In genomic region chr6:89834884-89835792, GRCh38 we compare ENCODE assay signal across 9 cellular contexts. TPM values are rescaled to one million over a fixed set of nuclear protein-coding genes. Genes with fewer than 3 reads are reported as not detected.
DNase-seq lines count a peak whose midpoint lies in the region; ATAC-seq and TF ChIP-seq lines count a peak whose summit lies in the region.
"Had no signal": no experiment of that assay in that cellular context is flagged by ENCODE, and none has a peak within 500 bp of the region (broad histone marks: within the 10 kb centered on the region; RNA-seq: fewer than 3 reads in every experiment).

No MANE protein-coding gene starts in this region.

- no peaks in the 10 kb centered on the region for H3K27me3 Mint-ChIP-seq in activated naive CD4-positive, alpha-beta T cell treated with anti-CD3 and anti-CD28 coated beads for 36 hours (ENCODE audit: low read depth)

- peak; percentile 56 for DNase-seq in activated naive CD4-positive, alpha-beta T cell treated with anti-CD3 and anti-CD28 coated beads for 36 hours
- no peak for DNase-seq in activated naive CD4-positive, alpha-beta T cell (lab: John Stamatoyannopoulos, UW)
- peak; percentile 27 for DNase-seq in activated CD8-positive, alpha-beta memory T cell treated with anti-CD3 and anti-CD28 coated beads, Interleukin-2, amount 50 U/mL, for 4 hours
- DNase-seq in stimulated activated naive CD8-positive, alpha-beta T cell treated with anti-CD3 and anti-CD28 coated beads, Interleukin-15, Interleukin-2, amounts not matched to agents 100 U/mL and 50 U/mL, for 24 hours, result peak; percentile 44
- DNase-seq in kidney glomerular epithelial cell (lab: John Stamatoyannopoulos, UW) (no peak), A673 (ENCODE audit: low spot score) (no peak), NCI-H1694 treated with DMSO at 0.1 percent for 48 hours (lab: John Stamatoyannopoulos, UW) (no peak)
- DNase-seq: AML-193 had no signal

- peak; percentile 98 for ATAC-seq in HG03060 (IDR thresholded peaks at IDR 0.05; ENCODE audit: low read depth, unreplicated experiment)
- peak; percentile 89 for ATAC-seq in stimulated activated naive CD8-positive, alpha-beta T cell treated with anti-CD3 and anti-CD28 coated beads, Interleukin-15, Interleukin-2, amounts not matched to agents 100 U/mL and 50 U/mL, for 24 hours

- no peak overlapping the region for H3K27ac ChIP-seq in A673 (ENCODE audit: low read depth, low read length, poor library complexity, severe bottlenecking)

- H3K9me3 ChIP-seq in A673 (ENCODE audit: low read depth, low read length, poor library complexity, severe bottlenecking), result no peaks in the 10 kb centered on the region

- BruUV-seq in A673 (replicated peaks; lab: Mats Ljungman, UMichigan), result no TSS peak

- no peak overlapping the region for H3K4me3 ChIP-seq in A673 (ENCODE audit: low read depth, low read length, poor library complexity, severe bottlenecking)

- no peaks in the 10 kb centered on the region for H3K27me3 ChIP-seq in A673 (replicated peaks; ENCODE audit: insufficient read depth, low read depth, low read length, poor library complexity)

- H3K36me3 Mint-ChIP-seq in activated naive CD4-positive, alpha-beta T cell treated with anti-CD3 and anti-CD28 coated beads for 36 hours (ENCODE audit: low read depth), result peaks cover 57% of the 10 kb centered on the region

- H3K4me1 Mint-ChIP-seq in activated naive CD4-positive, alpha-beta T cell treated with anti-CD3 and anti-CD28 coated beads for 36 hours (ENCODE audit: low read depth), result peaks cover 58% of the 10 kb centered on the region

- TF ChIP-seq CTCF in A673 (conservative IDR thresholded peaks at IDR 0.05; ENCODE audit: low read depth, low read length), result no peak

- H3K27ac Mint-ChIP-seq in activated naive CD4-positive, alpha-beta T cell treated with anti-CD3 and anti-CD28 coated beads for 36 hours, result peak overlapping the region; percentile 73

- no peaks in the 10 kb centered on the region for H3K9me3 Mint-ChIP-seq in activated naive CD4-positive, alpha-beta T cell treated with anti-CD3 and anti-CD28 coated beads for 36 hours

- H3K36me3 ChIP-seq in A673 (ENCODE audit: insufficient read depth, low read length, poor library complexity, severe bottlenecking), result peaks cover 36% of the 10 kb centered on the region

- intact Hi-C loops in activated naive CD4-positive, alpha-beta T cell treated with anti-CD3 and anti-CD28 coated beads for 36 hours (cut with micrococcal nuclease), result no loop called here
- intact Hi-C loops in A673 (cut with micrococcal nuclease; ENCODE audit: unreplicated experiment), result no loop called here

- POLR2A ChIA-PET in A673 (lab: Charles Lee; ENCODE audit: low non-redundant PET), result no interaction called here

- H3K4me1 ChIP-seq in A673 (ENCODE audit: insufficient read depth, low read length, poor library complexity, severe bottlenecking), result peaks cover 6% of the 10 kb centered on the region

- peak overlapping the region; percentile 19 for H3K4me3 Mint-ChIP-seq in activated naive CD4-positive, alpha-beta T cell treated with anti-CD3 and anti-CD28 coated beads for 36 hours

- CTCF ChIA-PET in activated naive CD4-positive, alpha-beta T cell treated with anti-CD3 and anti-CD28 coated beads for 36 hours (lab: Charles Lee), result no interaction called here
- CTCF ChIA-PET in A673 (lab: Charles Lee), result no interaction called here

RNA-seq across cellular contexts. Expression of gene CASP8AP2, which starts 5.5 kb away (rescaled TPM):
- total RNA-seq in activated naive CD4-positive, alpha-beta T cell treated with anti-CD3 and anti-CD28 coated beads for 36 hours, result 10 to 100 TPM; 27.4 to 30.2 TPM
- total RNA-seq in A673 (2021), result 38.2 and 42.4 TPM in 2 replicates

RNA-seq across cellular contexts. Expression of gene MDN1, which starts 15.5 kb away (rescaled TPM):
- total RNA-seq in activated naive CD4-positive, alpha-beta T cell treated with anti-CD3 and anti-CD28 coated beads for 36 hours, result 10 to 100 TPM; 42.1 to 52.1 TPM
- 61.2 and 64.4 TPM in 2 replicates for total RNA-seq in A673 (2021)

RNA-seq across cellular contexts. Expression of gene GJA10, which starts 59.1 kb away (rescaled TPM):
- total RNA-seq in activated naive CD4-positive, alpha-beta T cell treated with anti-CD3 and anti-CD28 coated beads for 36 hours, result not detected
- total RNA-seq in A673 (2021), result not detected in 2 replicates

Comparison
In these comparisons a context has a peak if more than half of its experiments do, and no peak if none do; other contexts are left out.
1. DNase-seq: peak in activated naive CD4-positive, alpha-beta T cell treated with anti-CD3 and anti-CD28 coated beads for 36 hours (single experiment), activated CD8-positive, alpha-beta memory T cell treated with anti-CD3 and anti-CD28 coated beads, Interleukin-2, amount 50 U/mL, for 4 hours (single experiment) and stimulated activated naive CD8-positive, alpha-beta T cell treated with anti-CD3 and anti-CD28 coated beads, Interleukin-15, Interleukin-2, amounts not matched to agents 100 U/mL and 50 U/mL, for 24 hours (single experiment); none in activated naive CD4-positive, alpha-beta T cell (0 of 4), kidney glomerular epithelial cell (single experiment), A673 (single experiment) and NCI-H1694 treated with DMSO at 0.1 percent for 48 hours (single experiment).